Comparison of ENCODE assay signal across 24 cellular contexts in genomic region chr9:124219290-124219605, GRCh38. TPM values are rescaled to one million over a fixed set of nuclear protein-coding genes. Genes with fewer than 3 reads are reported as not detected.
DNase-seq lines count a peak whose midpoint lies in the region; ATAC-seq, FAIRE-seq and TF ChIP-seq lines count a peak whose summit lies in the region.
"Had no signal": no experiment of that assay in that cellular context is flagged by ENCODE, and none has a peak within 500 bp of the region (broad histone marks: within the 10 kb centered on the region; RNA-seq: fewer than 3 reads in every experiment).

No MANE protein-coding gene starts in this region.

- no peak overlapping the region for H3K4me3 Mint-ChIP-seq in activated CD4-positive, alpha-beta T cell treated with anti-CD3 and anti-CD28 coated beads, Interleukin-2, amount 10 ng/mL, durations not matched to agents 24 days and 14 days
- H3K4me3 Mint-ChIP-seq in activated naive CD8-positive, alpha-beta T cell treated with anti-CD3 and anti-CD28 coated beads, Interleukin-2, amount 50 U/mL, for 24 hours = no peak overlapping the region
- H3K4me3 Mint-ChIP-seq: GM23338 had no signal

- H3K4me1 Mint-ChIP-seq in activated CD4-positive, alpha-beta T cell treated with anti-CD3 and anti-CD28 coated beads, Interleukin-2, amount 10 ng/mL, durations not matched to agents 24 days and 14 days = peaks cover 61% of the 10 kb centered on the region
- peaks cover 56% of the 10 kb centered on the region for H3K4me1 Mint-ChIP-seq in activated naive CD8-positive, alpha-beta T cell treated with anti-CD3 and anti-CD28 coated beads, Interleukin-2, amount 50 U/mL, for 24 hours

- H3K9me3 Mint-ChIP-seq in activated CD4-positive, alpha-beta T cell treated with anti-CD3 and anti-CD28 coated beads, Interleukin-2, amount 10 ng/mL, durations not matched to agents 24 days and 14 days = no peaks in the 10 kb centered on the region
- H3K9me3 Mint-ChIP-seq in activated naive CD8-positive, alpha-beta T cell treated with anti-CD3 and anti-CD28 coated beads, Interleukin-2, amount 50 U/mL, for 24 hours = no peaks in the 10 kb centered on the region
- H3K9me3 Mint-ChIP-seq: activated T-helper 2 cell treated with anti-CD3 and anti-CD28 coated beads, Interferon-gamma antibody, Interleukin-2, Interleukin-4, amounts not matched to agents 10 μg/mL and 5 μg/mL and 100 μg/mL, durations not matched to agents 14 hours and 24 hours and 36 hours; CD8-positive, alpha-beta memory T cell; GM23338 had no signal

- H3K4me1 ChIP-seq in sigmoid colon (peaks cover 0 to 15% (median 14%) of the 10 kb centered on the region in 4 donors), body of pancreas (peaks cover 65% of the 10 kb centered on the region)

- H3K27ac Mint-ChIP-seq in activated CD4-positive, alpha-beta T cell treated with anti-CD3 and anti-CD28 coated beads, Interleukin-2, amount 10 ng/mL, durations not matched to agents 24 days and 14 days = peak overlapping the region; percentile 25
- H3K27ac Mint-ChIP-seq in activated naive CD8-positive, alpha-beta T cell treated with anti-CD3 and anti-CD28 coated beads, Interleukin-2, amount 50 U/mL, for 24 hours = peak overlapping the region; percentile 77
- H3K27ac Mint-ChIP-seq: GM23338, progenitor cell of endocrine pancreas had no signal

- no peaks in the 10 kb centered on the region for H3K27me3 ChIP-seq in sigmoid colon
- H3K27me3 ChIP-seq in body of pancreas = no peaks in the 10 kb centered on the region
- H3K27me3 ChIP-seq: ascending aorta, gastrocnemius medialis had no signal

- H3K9me3 ChIP-seq in KOPT-K1 (ENCODE audit: insufficient read depth, low read length, poor library complexity, severe bottlenecking) (no peaks in the 10 kb centered on the region), sigmoid colon (no peaks in the 10 kb centered on the region), body of pancreas (no peaks in the 10 kb centered on the region)
- H3K9me3 ChIP-seq: A549, ascending aorta, gastrocnemius medialis had no signal

- TF ChIP-seq EP300 in sigmoid colon (IDR thresholded peaks at IDR 0.05) = no peak

- TF ChIP-seq CTCF in sigmoid colon (IDR thresholded peaks at IDR 0.05) (no peak), body of pancreas (IDR thresholded peaks at IDR 0.05) (no peak)

- H3K27ac ChIP-seq in KOPT-K1 (ENCODE audit: low read depth, low read length, poor library complexity, severe bottlenecking) (peak overlapping the region; percentile 80), sigmoid colon (peak overlapping the region in 3 of 4 donors; percentile 34 to 52 (median 41)), body of pancreas (peak overlapping the region in 1 of 4 donors; percentile 78)
- H3K27ac ChIP-seq: epithelial cell of prostate, gastrocnemius medialis had no signal

- H3K27me3 Mint-ChIP-seq in activated CD4-positive, alpha-beta T cell treated with anti-CD3 and anti-CD28 coated beads, Interleukin-2, amount 10 ng/mL, durations not matched to agents 24 days and 14 days = peaks cover 2% of the 10 kb centered on the region
- H3K27me3 Mint-ChIP-seq in activated naive CD8-positive, alpha-beta T cell treated with anti-CD3 and anti-CD28 coated beads, Interleukin-2, amount 50 U/mL, for 24 hours = peaks cover 2% of the 10 kb centered on the region
- H3K27me3 Mint-ChIP-seq: CD8-positive, alpha-beta memory T cell had no signal

- 76 to 93% methylated on average over 3 of the region's 3 CpGs for WGBS in sigmoid colon, 2 donors
- 88% methylated on average over 2 to 3 of the region's 3 CpGs for WGBS in body of pancreas, 2 donors

- DNase-seq in activated CD4-positive, alpha-beta T cell treated with anti-CD3 and anti-CD28 coated beads, Interleukin-2, amount 10 ng/mL, durations not matched to agents 24 days and 14 days = no peak
- DNase-seq in activated CD4-positive, alpha-beta T cell treated with anti-CD3 and anti-CD28 coated beads for 4 hours = no peak
- DNase-seq in activated naive CD8-positive, alpha-beta T cell treated with anti-CD3 and anti-CD28 coated beads, Interleukin-2, amount 50 U/mL, for 24 hours = no peak
- DNase-seq in sigmoid colon (peak; percentile 4), GM19240 (ENCODE audit: insufficient read length, low spot score) (no peak), HTR-8/SVneo (ENCODE audit: insufficient read length, low spot score) (no peak), body of pancreas (no peak)
- DNase-seq: CD8-positive, alpha-beta memory T cell; NCI-H2081; NCI-H510A; stimulated activated CD4-positive, alpha-beta T cell treated with anti-CD3 and anti-CD28 coated beads, Interleukin-12 subunit alpha, Interleukin-12 subunit beta, amount 100 ng/mL, for 4 hours; stimulated activated naive CD4-positive, alpha-beta T cell had no signal

- no peak for ATAC-seq in activated naive CD8-positive, alpha-beta T cell treated with anti-CD3 and anti-CD28 coated beads, Interleukin-2, amount 50 U/mL, for 24 hours
- no peak for ATAC-seq in body of pancreas
- ATAC-seq: GM23338 had no signal

- no peak for FAIRE-seq in HTR-8/SVneo (lab: Jason Lieb, UNC)
- FAIRE-seq: A549, TTC549 had no signal

- intact Hi-C loops in activated CD4-positive, alpha-beta T cell treated with anti-CD3 and anti-CD28 coated beads, Interleukin-2, amount 10 ng/mL, durations not matched to agents 24 days and 14 days (cut with micrococcal nuclease) = no loop called here
- intact Hi-C loops in sigmoid colon (cut with DNase I) (no loop called here), body of pancreas (cut with DNase I) (no loop called here)

- H3K36me3 Mint-ChIP-seq in activated CD4-positive, alpha-beta T cell treated with anti-CD3 and anti-CD28 coated beads, Interleukin-2, amount 10 ng/mL, durations not matched to agents 24 days and 14 days (ENCODE audit: low read depth) = no peaks in the 10 kb centered on the region
- H3K36me3 Mint-ChIP-seq in activated naive CD8-positive, alpha-beta T cell treated with anti-CD3 and anti-CD28 coated beads, Interleukin-2, amount 50 U/mL, for 24 hours (ENCODE audit: low read depth) = no peaks in the 10 kb centered on the region
- H3K36me3 Mint-ChIP-seq: CD8-positive, alpha-beta memory T cell; naive thymus-derived CD4-positive, alpha-beta T cell had no signal

- H3K36me3 ChIP-seq in KOPT-K1 (ENCODE audit: insufficient read depth, low read length) = no peaks in the 10 kb centered on the region
- H3K36me3 ChIP-seq in sigmoid colon = no peaks in the 10 kb centered on the region
- H3K36me3 ChIP-seq in body of pancreas (replicated peaks in 1 of 2; ENCODE audit: insufficient read depth in 1 of 2, low read depth in 2 of 2) = no peaks in the 10 kb centered on the region
- H3K36me3 ChIP-seq: ascending aorta, gastrocnemius medialis had no signal

- H3K4me3 ChIP-seq in sigmoid colon = no peak overlapping the region
- no peak overlapping the region for H3K4me3 ChIP-seq in body of pancreas
- H3K4me3 ChIP-seq: A549, ascending aorta, coronary artery, gastrocnemius medialis, GM23338, lung had no signal

- no peak for TF ChIP-seq POLR2A in sigmoid colon (IDR thresholded peaks at IDR 0.05)
- TF ChIP-seq POLR2A in body of pancreas (IDR thresholded peaks at IDR 0.05) = no peak

RNA-seq across cellular contexts. Expression of gene NEK6, which starts 38.5 kb away (rescaled TPM):
- 26.4 and 32.5 TPM in 2 replicates for total RNA-seq in activated CD4-positive, alpha-beta T cell treated with anti-CD3 and anti-CD28 coated beads, Interleukin-2, amount 10 ng/mL, durations not matched to agents 24 days and 14 days
- total RNA-seq in sigmoid colon (10 to 100 TPM in 2 of 4 donors, 1 to 10 TPM in 2; 8.2 to 24.1 (median 14.2) TPM), body of pancreas (10 to 100 TPM; 15.5 to 23.6 TPM)
- 10 to 100 TPM; 13.8 to 36.2 (median 24.7) TPM for polyA plus RNA-seq in sigmoid colon
